In genomic region chr2:189683348-189683747, GRCh38 we compare ENCODE assay signal across 25 cellular contexts. TPM values are rescaled to one million over a fixed set of nuclear protein-coding genes. Genes with fewer than 3 reads are reported as not detected.
A peak's percentile ranks its signal among the peaks of the same experiment; 100 is the strongest.
DNase-seq lines count a peak whose midpoint lies in the region; ATAC-seq and TF ChIP-seq lines count a peak whose summit lies in the region.
"Had no signal": no experiment of that assay in that cellular context is flagged by ENCODE, and none has a peak within 500 bp of the region (broad histone marks: within the 10 kb centered on the region; RNA-seq: fewer than 3 reads in every experiment).

No MANE protein-coding gene starts in this region.

- H3K27ac ChIP-seq in GM23248 (no peak overlapping the region), osteoblast (ENCODE audit: low read depth, low read length) (no peak overlapping the region)
- H3K27ac ChIP-seq: BLaER1, body of pancreas, lower lobe of right lung, skin epidermis, upper lobe of left lung had no signal

- 43 to 47% methylated on average over 1 of the region's 1 CpG for WGBS in GM23248 (ENCODE audit: low coverage in 1 of 2, low lambda C conversion rate in 2 of 2, missing lambda C conversion rate in 2 of 2), 2 experiments

- H4K20me1 ChIP-seq in GM23248 (ENCODE audit: insufficient read depth) (no peaks in the 10 kb centered on the region), osteoblast (ENCODE audit: insufficient read depth, low read length) (no peaks in the 10 kb centered on the region)
- H4K20me1 ChIP-seq: BLaER1 had no signal

- H3K9ac ChIP-seq in GM23248: no peak overlapping the region
- H3K9ac ChIP-seq: BLaER1 had no signal

- H3K4me3 Mint-ChIP-seq in activated T-cell treated with anti-CD3 and anti-CD28 coated beads, Interleukin-2, amount 50 U/mL, for 4 hours: no peak overlapping the region
- H3K4me3 Mint-ChIP-seq: natural killer cell had no signal

- 0 out of 2 replicates have a peak, but pooled peaks cover 3% of the 10 kb centered on the region for H3F3A ChIP-seq in GM23248 (ENCODE audit: insufficient read depth)

- H3K4me1 ChIP-seq in GM23248 (ENCODE audit: insufficient read depth): peaks cover 9% of the 10 kb centered on the region
- H3K4me1 ChIP-seq in osteoblast (ENCODE audit: insufficient read depth, low read length): peaks cover 6% of the 10 kb centered on the region
- H3K4me1 ChIP-seq: body of pancreas had no signal

- in situ Hi-C loops in GM23248 (cut with MboI): no loop called here

- H3K4me2 ChIP-seq in GM23248 (ENCODE audit: unreplicated experiment): no peak overlapping the region
- H3K4me2 ChIP-seq in osteoblast (ENCODE audit: insufficient read depth, low read length): no peak overlapping the region
- H3K4me2 ChIP-seq: BLaER1 had no signal

- no peak overlapping the region for H2AFZ ChIP-seq in GM23248
- H2AFZ ChIP-seq in osteoblast (ENCODE audit: low read length): no peak overlapping the region

- H3K4me3 ChIP-seq in GM23248: no peak overlapping the region
- no peak overlapping the region for H3K4me3 ChIP-seq in osteoblast (ENCODE audit: insufficient read depth, low read length)
- H3K4me3 ChIP-seq: BLaER1, body of pancreas, lower lobe of right lung, skin epidermis, upper lobe of left lung had no signal

- peaks cover 39% of the 10 kb centered on the region for H3K4me1 Mint-ChIP-seq in activated T-cell treated with anti-CD3 and anti-CD28 coated beads, Interleukin-2, amount 50 U/mL, for 4 hours (ENCODE audit: low read depth)

- peak; percentile 54 to 61 for ATAC-seq in activated T-cell treated with anti-CD3 and anti-CD28 coated beads, Interleukin-2, amount 50 U/mL, for 4 hours
- ATAC-seq in GM21737 (IDR thresholded peaks at IDR 0.05; ENCODE audit: unreplicated experiment): no peak
- ATAC-seq: body of pancreas, lower lobe of right lung, natural killer cell had no signal

- H3K9me3 Mint-ChIP-seq in activated T-cell treated with anti-CD3 and anti-CD28 coated beads, Interleukin-2, amount 50 U/mL, for 4 hours: peaks cover 9% of the 10 kb centered on the region

- H3K36me3 Mint-ChIP-seq in activated T-cell treated with anti-CD3 and anti-CD28 coated beads, Interleukin-2, amount 50 U/mL, for 4 hours (ENCODE audit: insufficient read depth): peaks cover 9% of the 10 kb centered on the region

- TF ChIP-seq CTCF in osteoblast (IDR thresholded peaks at IDR 0.05; ENCODE audit: extremely low read depth, low read depth, low read length): no peak

- peaks cover 61% of the 10 kb centered on the region for H3K79me2 ChIP-seq in GM23248 (ENCODE audit: insufficient read depth)
- peaks cover 26% of the 10 kb centered on the region for H3K79me2 ChIP-seq in osteoblast (ENCODE audit: insufficient read depth, low read length)

- no peaks in the 10 kb centered on the region for H3K9me2 ChIP-seq in GM23248 (ENCODE audit: insufficient read depth)

- no peak for DNase-seq in activated T-cell treated with anti-CD3 and anti-CD28 coated beads, Interleukin-2, amount 50 U/mL, for 4 hours
- no peak for DNase-seq in activated T-cell treated with anti-CD3 and anti-CD28 coated beads for 4 hours
- DNase-seq in GM23248: peak; percentile 8
- peak; percentile 31 for DNase-seq in RPMI7951 (ENCODE audit: low read depth)
- DNase-seq in iris pigment epithelial cell (ENCODE audit: low read depth): peak; percentile 14
- no peak for DNase-seq in osteoblast (ENCODE audit: insufficient read length, low spot score, missing footprints)
- DNase-seq in stimulated activated CD4-positive, alpha-beta T cell treated with anti-CD3 and anti-CD28 coated beads, Interleukin-4, amount 100 ng/mL, for 24 hours: no peak
- DNase-seq: activated CD4-positive, CD25-positive, alpha-beta regulatory T cell; body of pancreas; KBM-7; kidney; lower lobe of right lung; natural killer cell; NCI-H1436; NCI-H2081 treated with DMSO at 0.1 percent for 48 hours; NCI-H345; NCI-H82; RPMI8226; stimulated activated CD4-positive, alpha-beta T cell treated with anti-CD3 and anti-CD28 coated beads, Interleukin-2, amount 100 ng/mL, for 24 hours; substantia nigra; T-helper 1 cell; upper lobe of left lung had no signal

- no peaks in the 10 kb centered on the region for H3K27me3 Mint-ChIP-seq in activated T-cell treated with anti-CD3 and anti-CD28 coated beads, Interleukin-2, amount 50 U/mL, for 4 hours (ENCODE audit: low read depth)

- no peaks in the 10 kb centered on the region for H3K27me3 ChIP-seq in GM23248 (replicated peaks; ENCODE audit: insufficient read depth)
- no peaks in the 10 kb centered on the region for H3K27me3 ChIP-seq in osteoblast (ENCODE audit: insufficient read depth, low read length)
- H3K27me3 ChIP-seq: BLaER1, body of pancreas, upper lobe of left lung had no signal

- H3K36me3 ChIP-seq in GM23248 (ENCODE audit: low read depth) (0 out of 2 replicates have a peak, but pooled peaks cover 3% of the 10 kb centered on the region), osteoblast (ENCODE audit: insufficient read depth, low read length) (no peaks in the 10 kb centered on the region)
- H3K36me3 ChIP-seq: BLaER1, lower lobe of right lung, upper lobe of left lung had no signal

- peaks cover 2% of the 10 kb centered on the region for H3K9me3 ChIP-seq in GM23248 (ENCODE audit: low read depth)
- H3K9me3 ChIP-seq in osteoblast (ENCODE audit: low read depth, low read length): no peaks in the 10 kb centered on the region
- H3K9me3 ChIP-seq: body of pancreas, upper lobe of left lung had no signal

RNA-seq across cellular contexts. Expression of gene ANKAR, which starts 8.9 kb away (rescaled TPM):
- 1 to 10 TPM; 2.0 to 3.2 (median 3.0) TPM for total RNA-seq in activated T-cell treated with anti-CD3 and anti-CD28 coated beads, Interleukin-2, amount 50 U/mL, for 4 hours
- 2.3 and 3.4 TPM in 2 replicates for total RNA-seq in GM23248 (2014; rRNA removed; shearing (Covaris generic))
- polyA plus RNA-seq in GM23248 (2016; fragmentation: Nextera tagmentation; extraction: Ambion mirVana): 3.1 and 3.8 TPM in 2 replicates
- total RNA-seq in RPMI7951 (2014; rRNA removed; shearing (Covaris generic)): 3.8 and 5.6 TPM in 2 replicates
- 14.1 TPM in 2 replicates for total RNA-seq in osteoblast

RNA-seq across cellular contexts. Expression of gene ASNSD1, which starts 22.1 kb away (rescaled TPM):
- 10 to 100 TPM; 61.7 to 78.7 (median 70.2) TPM for total RNA-seq in activated T-cell treated with anti-CD3 and anti-CD28 coated beads, Interleukin-2, amount 50 U/mL, for 4 hours
- 63.4 and 67.7 TPM in 2 replicates for total RNA-seq in GM23248 (2014; rRNA removed; shearing (Covaris generic))
- polyA plus RNA-seq in GM23248 (2016; fragmentation: Nextera tagmentation; extraction: Ambion mirVana): 54.4 and 61.7 TPM in 2 replicates
- total RNA-seq in RPMI7951 (2014; rRNA removed; shearing (Covaris generic)): 74.8 and 81.6 TPM in 2 replicates
- 79.0 and 81.8 TPM in 2 replicates for total RNA-seq in osteoblast

Comparison
In these comparisons a context has a peak if more than half of its experiments do, and no peak if none do; other contexts are left out.
1. DNase-seq: peak in GM23248 (single experiment), RPMI7951 (single experiment) and iris pigment epithelial cell (single experiment); none in activated T-cell treated with anti-CD3 and anti-CD28 coated beads, Interleukin-2, amount 50 U/mL, for 4 hours (single experiment), activated T-cell treated with anti-CD3 and anti-CD28 coated beads for 4 hours (single experiment), osteoblast (single experiment) and stimulated activated CD4-positive, alpha-beta T cell treated with anti-CD3 and anti-CD28 coated beads, Interleukin-4, amount 100 ng/mL, for 24 hours (single experiment).